In genomic region chr1:62612770-62613169, GRCh38 we compare ENCODE assay signal across 1 cellular context.
TF ChIP-seq lines count a peak whose summit lies in the region.

No MANE protein-coding gene starts in this region.

TF ChIP-seq in GM12878, 131 proteins besides CTCF, POLR2A, EP300 and RAD21 (continued from another document):
- TF ChIP-seq MLLT1 (IDR thresholded peaks at IDR 0.05): no peak
- 0 out of 2 replicates have a peak, but pooled peaks have one; percentile 62 for TF ChIP-seq ZBTB40 (IDR thresholded peaks at IDR 0.05; ENCODE audit: borderline replicate concordance)
- no peak for TF ChIP-seq KDM1A (IDR thresholded peaks at IDR 0.05; ENCODE audit: borderline replicate concordance)
- TF ChIP-seq FOS (IDR thresholded peaks at IDR 0.05; ENCODE audit: borderline replicate concordance, extremely low read depth, insufficient read length): no peak
- no peak for TF ChIP-seq CREB1 (IDR thresholded peaks at IDR 0.05; ENCODE audit: low read depth)
